16 cellular contexts compared by ENCODE assay signal in the genomic region with DNA sequence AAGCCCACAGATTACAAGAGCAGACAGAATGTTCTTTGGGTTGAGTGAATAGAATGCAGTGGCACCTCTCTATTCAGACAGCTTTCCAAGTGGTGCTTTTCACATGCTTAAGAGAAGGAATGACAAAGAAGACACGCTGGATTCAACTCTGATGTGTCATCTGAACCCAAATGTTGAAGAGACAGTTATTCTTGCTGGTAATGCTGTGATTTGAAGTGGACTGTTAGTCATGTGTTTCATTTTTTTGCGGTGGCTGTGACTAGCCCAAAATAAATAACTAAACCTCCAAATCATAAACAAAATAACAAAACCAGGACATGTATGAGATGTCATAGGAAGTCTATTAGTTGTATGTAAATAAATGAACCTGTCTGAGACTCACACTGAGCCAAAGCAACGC.
DNase-seq lines count a peak whose midpoint lies in the region; ATAC-seq and TF ChIP-seq lines count a peak whose summit lies in the region.
"Had no signal": no experiment of that assay in that cellular context is flagged by ENCODE, and none has a peak within 500 bp of the region (broad histone marks: within the 10 kb centered on the region; RNA-seq: fewer than 3 reads in every experiment).

No MANE protein-coding gene starts in this region.

- TF ChIP-seq POLR2A in upper lobe of left lung (IDR thresholded peaks at IDR 0.05), result no peak

- H3K36me3 Mint-ChIP-seq in neural progenitor cell, result no peaks in the 10 kb centered on the region
- H3K36me3 Mint-ChIP-seq: activated naive CD8-positive, alpha-beta T cell treated with anti-CD3 and anti-CD28 coated beads for 36 hours had no signal

- peaks cover 21% of the 10 kb centered on the region for H3K4me1 Mint-ChIP-seq in neural progenitor cell
- H3K4me1 Mint-ChIP-seq: activated naive CD8-positive, alpha-beta T cell treated with anti-CD3 and anti-CD28 coated beads for 36 hours; stimulated activated naive CD8-positive, alpha-beta T cell treated with anti-CD3 and anti-CD28 coated beads, Interleukin-15, amount 100 ng/mL, for 72 hours had no signal

- H3K4me1 ChIP-seq in neural progenitor cell (peaks cover 19% of the 10 kb centered on the region), upper lobe of left lung (no peaks in the 10 kb centered on the region)
- H3K4me1 ChIP-seq: spleen had no signal

- TF ChIP-seq CTCF in epithelial cell of esophagus (IDR thresholded peaks at IDR 0.05; ENCODE audit: insufficient read depth, low read depth, low read length, missing control alignments) (no peak), neural progenitor cell (IDR thresholded peaks at IDR 0.05) (no peak), upper lobe of left lung (IDR thresholded peaks at IDR 0.05) (no peak)

- peaks cover 2% of the 10 kb centered on the region for H3K27me3 Mint-ChIP-seq in neural progenitor cell (ENCODE audit: insufficient read depth, low read depth)
- H3K27me3 Mint-ChIP-seq: activated naive CD8-positive, alpha-beta T cell treated with anti-CD3 and anti-CD28 coated beads for 36 hours; stimulated activated naive CD8-positive, alpha-beta T cell treated with anti-CD3 and anti-CD28 coated beads, Interleukin-15, amount 100 ng/mL, for 72 hours had no signal

- no peak overlapping the region for H3K9ac ChIP-seq in neural progenitor cell

- H4K20me1 ChIP-seq in neural progenitor cell (ENCODE audit: low read depth), result no peaks in the 10 kb centered on the region

- H3K36me3 ChIP-seq in MG63 (no peaks in the 10 kb centered on the region), neural progenitor cell (no peaks in the 10 kb centered on the region), upper lobe of left lung (no peaks in the 10 kb centered on the region)
- H3K36me3 ChIP-seq: spleen had no signal

- no peaks in the 10 kb centered on the region for H3K79me2 ChIP-seq in neural progenitor cell (ENCODE audit: low read depth)

- no peak overlapping the region for H3K27ac ChIP-seq in neural progenitor cell
- H3K27ac ChIP-seq in upper lobe of left lung, result no peak overlapping the region
- H3K27ac ChIP-seq: PC-9, spleen had no signal

- H3K9me3 ChIP-seq in MG63, result no peaks in the 10 kb centered on the region
- H3K9me3 ChIP-seq in neural progenitor cell (ENCODE audit: low read depth), result no peaks in the 10 kb centered on the region
- no peaks in the 10 kb centered on the region for H3K9me3 ChIP-seq in upper lobe of left lung
- H3K9me3 ChIP-seq: spleen had no signal

- no peak overlapping the region for H2AFZ ChIP-seq in neural progenitor cell (replicated peaks)
- H2AFZ ChIP-seq: PC-9 had no signal

- no peak overlapping the region for H3K4me3 Mint-ChIP-seq in neural progenitor cell
- H3K4me3 Mint-ChIP-seq: activated naive CD8-positive, alpha-beta T cell treated with anti-CD3 and anti-CD28 coated beads for 36 hours; stimulated activated naive CD8-positive, alpha-beta T cell treated with anti-CD3 and anti-CD28 coated beads, Interleukin-15, amount 100 ng/mL, for 72 hours had no signal

- no peak for TF ChIP-seq EP300 in upper lobe of left lung (IDR thresholded peaks at IDR 0.05)

- 69 to 85% methylated on average over 3 of the region's 3 CpGs for WGBS in upper lobe of left lung, 2 donors

- peak; percentile 72 for DNase-seq in EH (ENCODE audit: low read depth)
- DNase-seq in MG63, result peak; percentile 16
- peak; percentile 53 for DNase-seq in epithelial cell of esophagus (ENCODE audit: low read depth)
- peak; percentile 7 for DNase-seq in neural progenitor cell (ENCODE audit: low spot score)
- DNase-seq in stimulated activated CD4-positive, alpha-beta T cell treated with anti-CD3 and anti-CD28 coated beads, Interleukin-4, amount 100 ng/mL, for 4 hours, result no peak
- DNase-seq in upper lobe of left lung, result no peak
- DNase-seq: activated naive CD8-positive, alpha-beta T cell treated with anti-CD3 and anti-CD28 coated beads for 36 hours; activated T-cell treated with anti-CD3 and anti-CD28 coated beads, Interleukin-2, amount 50 U/mL, for 1 hour; AML-193; glutamatergic neuron; NCI-H526 treated with DMSO at 0.1 percent for 48 hours; PC-9; spleen; stimulated activated naive CD8-positive, alpha-beta T cell treated with anti-CD3 and anti-CD28 coated beads, Interleukin-15, amount 100 ng/mL, for 72 hours had no signal

- peaks cover 16% of the 10 kb centered on the region for H3F3A ChIP-seq in neural progenitor cell (ENCODE audit: low read depth)

- ATAC-seq in GM21737 (IDR thresholded peaks at IDR 0.05; ENCODE audit: unreplicated experiment) (no peak), GM18519 (IDR thresholded peaks at IDR 0.05; ENCODE audit: low FRiP score, unreplicated experiment) (no peak), upper lobe of left lung (ENCODE audit: low FRiP score in 2 of 2) (no peak)
- ATAC-seq: stimulated activated naive CD8-positive, alpha-beta T cell treated with anti-CD3 and anti-CD28 coated beads, Interleukin-15, amount 100 ng/mL, for 72 hours had no signal

- H3K4me3 ChIP-seq in MG63 (no peak overlapping the region), epithelial cell of esophagus (ENCODE audit: low read length) (no peak overlapping the region), neural progenitor cell (no peak overlapping the region), upper lobe of left lung (no peak overlapping the region)
- H3K4me3 ChIP-seq: PC-9, spleen had no signal

- H3K4me2 ChIP-seq in neural progenitor cell, result no peak overlapping the region
- H3K4me2 ChIP-seq: PC-9 had no signal

- no peaks in the 10 kb centered on the region for H3K9me3 Mint-ChIP-seq in neural progenitor cell
- H3K9me3 Mint-ChIP-seq: activated naive CD8-positive, alpha-beta T cell treated with anti-CD3 and anti-CD28 coated beads for 36 hours had no signal

- H3K27me3 ChIP-seq in MG63 (no peaks in the 10 kb centered on the region), neural progenitor cell (no peaks in the 10 kb centered on the region), upper lobe of left lung (no peaks in the 10 kb centered on the region)
- H3K27me3 ChIP-seq: spleen had no signal

- no peak overlapping the region for H3K27ac Mint-ChIP-seq in neural progenitor cell
- H3K27ac Mint-ChIP-seq: activated naive CD8-positive, alpha-beta T cell treated with anti-CD3 and anti-CD28 coated beads for 36 hours had no signal

Comparison
In these comparisons a context has a peak if more than half of its experiments do, and no peak if none do; other contexts are left out.
1. DNase-seq: peak in EH (single experiment), MG63 (single experiment), epithelial cell of esophagus (single experiment) and neural progenitor cell (single experiment); none in stimulated activated CD4-positive, alpha-beta T cell treated with anti-CD3 and anti-CD28 coated beads, Interleukin-4, amount 100 ng/mL, for 4 hours (0 of 2) and upper lobe of left lung (0 of 2).